Comparison of ENCODE assay signal across 10 cellular contexts in the genomic region with DNA sequence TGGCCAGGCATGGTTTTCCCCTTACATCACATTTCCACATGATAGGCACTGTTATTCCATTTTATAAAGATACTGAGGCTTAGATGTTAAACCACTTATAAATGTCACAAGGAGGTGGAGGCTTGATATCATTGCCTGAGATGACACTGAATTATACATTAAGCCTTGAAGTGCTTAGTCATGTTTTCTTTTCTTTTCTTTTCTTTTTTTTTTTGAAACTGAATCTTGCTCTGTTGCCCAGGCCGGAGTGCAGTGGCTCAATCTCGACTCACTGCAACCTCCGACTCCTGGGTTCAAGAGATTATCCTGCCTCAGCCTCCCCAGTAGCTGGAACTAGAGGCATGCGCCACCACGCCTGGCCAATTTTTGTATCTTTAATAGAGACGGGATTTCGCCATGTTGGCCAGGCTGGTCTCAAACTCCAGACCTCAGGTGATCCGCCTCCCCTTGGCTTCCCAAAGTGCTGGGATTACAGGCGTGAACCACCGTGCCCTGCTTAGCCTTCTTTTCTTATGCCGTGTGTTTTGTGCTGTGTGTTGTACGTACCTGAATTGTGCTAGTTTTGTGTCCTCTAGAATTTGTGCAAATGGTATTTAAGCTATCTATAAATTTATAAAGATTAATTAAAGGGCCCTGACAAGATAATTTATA. TPM values are rescaled to one million over a fixed set of nuclear protein-coding genes. Genes with fewer than 3 reads are reported as not detected.
A peak's percentile ranks its signal among the peaks of the same experiment; 100 is the strongest.
DNase-seq lines count a peak whose midpoint lies in the region; ATAC-seq, FAIRE-seq and TF ChIP-seq lines count a peak whose summit lies in the region.
"Had no signal": no experiment of that assay in that cellular context is flagged by ENCODE, and none has a peak within 500 bp of the region (broad histone marks: within the 10 kb centered on the region; RNA-seq: fewer than 3 reads in every experiment).

No MANE protein-coding gene starts in this region.

- peak overlapping the region; percentile 95 for H3K9ac ChIP-seq in adipocyte (ENCODE audit: low read length)

- H3K4me1 ChIP-seq in adipocyte (ENCODE audit: control insufficient read depth, insufficient read depth, low read length): peaks cover 19% of the 10 kb centered on the region
- peaks cover 9 to 25% of the 10 kb centered on the region in 2 donors for H3K4me1 ChIP-seq in left lung
- peaks cover 0 to 20% (median 12%) of the 10 kb centered on the region in 4 donors for H3K4me1 ChIP-seq in tibial artery

- H3K27me3 Mint-ChIP-seq in activated naive CD4-positive, alpha-beta T cell treated with anti-CD3 and anti-CD28 coated beads for 36 hours (ENCODE audit: low read depth): no peaks in the 10 kb centered on the region

- H3K4me1 Mint-ChIP-seq in activated naive CD4-positive, alpha-beta T cell treated with anti-CD3 and anti-CD28 coated beads for 36 hours (ENCODE audit: low read depth): peaks cover 44% of the 10 kb centered on the region

- intact Hi-C loops in activated naive CD4-positive, alpha-beta T cell treated with anti-CD3 and anti-CD28 coated beads for 36 hours (cut with micrococcal nuclease): loop anchor here (5.0 kb wide), 1 partner anchor 420 kb away; a partner anchor contains a TSS
- intact Hi-C loops in left lung (cut with DNase I) (no loop called here), tibial artery (cut with DNase I; ENCODE audit: low total_unique reads) (no loop called here)

- TF ChIP-seq CTCF in left lung (IDR thresholded peaks at IDR 0.05) (no peak), tibial artery (IDR thresholded peaks at IDR 0.05) (no peak)

- H3K27me3 ChIP-seq in adipocyte (replicated peaks; ENCODE audit: control insufficient read depth, insufficient read depth, low read length) (no peaks in the 10 kb centered on the region), left lung (no peaks in the 10 kb centered on the region), tibial artery (no peaks in the 10 kb centered on the region)
- H3K27me3 ChIP-seq: testis had no signal

- H3K9me3 Mint-ChIP-seq in activated naive CD4-positive, alpha-beta T cell treated with anti-CD3 and anti-CD28 coated beads for 36 hours: no peaks in the 10 kb centered on the region

- H3K27ac ChIP-seq in left lung (peak overlapping the region in 1 of 2 donors; percentile 94), tibial artery (peak overlapping the region in 1 of 2 donors; percentile 89)

- peak overlapping the region; percentile 87 for H3K4me3 ChIP-seq in adipocyte (ENCODE audit: low read length)
- peak overlapping the region; percentile 84 to 97 for H3K4me3 ChIP-seq in left lung
- peak overlapping the region; percentile 90 for H3K4me3 ChIP-seq in tibial artery

- no peak for TF ChIP-seq POLR2A in GM12891 (IDR thresholded peaks at IDR 0.05; ENCODE audit: low read depth, low read length)

- no peaks in the 10 kb centered on the region for H3K9me3 ChIP-seq in adipocyte (ENCODE audit: control insufficient read depth, low read length)
- no peaks in the 10 kb centered on the region for H3K9me3 ChIP-seq in left lung
- no peaks in the 10 kb centered on the region for H3K9me3 ChIP-seq in tibial artery
- H3K9me3 ChIP-seq: testis had no signal

- no peak for ATAC-seq in left lung

- H3K36me3 Mint-ChIP-seq in activated naive CD4-positive, alpha-beta T cell treated with anti-CD3 and anti-CD28 coated beads for 36 hours (ENCODE audit: low read depth): peaks cover 32% of the 10 kb centered on the region

- H3K36me3 ChIP-seq in adipocyte (ENCODE audit: control insufficient read depth, insufficient read depth, low read length, severe bottlenecking): peaks cover 13% of the 10 kb centered on the region
- peaks cover 0 to 18% of the 10 kb centered on the region in 2 donors for H3K36me3 ChIP-seq in left lung
- H3K36me3 ChIP-seq in tibial artery: peaks cover 0 to 12% (median 6%) of the 10 kb centered on the region in 3 donors

- DNase-seq in activated naive CD4-positive, alpha-beta T cell treated with anti-CD3 and anti-CD28 coated beads for 36 hours: no peak
- no peak for DNase-seq in activated naive CD4-positive, alpha-beta T cell treated with Interleukin-2 at 50 U/mL for 16 hours
- no peak for DNase-seq in adipocyte (ENCODE audit: low read depth)
- DNase-seq in left lung: no peak
- DNase-seq in tibial artery: no peak
- DNase-seq in effector CD8-positive, alpha-beta T cell (lab: John Stamatoyannopoulos, UW): no peak
- DNase-seq in DMS79 (lab: John Stamatoyannopoulos, UW): no peak
- DNase-seq in GM12891 (ENCODE audit: insufficient read length, low spot score): no peak
- DNase-seq: DMS53, testis had no signal

- no peak for FAIRE-seq in GM12891 (lab: Jason Lieb, UNC)

- peak overlapping the region; percentile 99 for H3K4me3 Mint-ChIP-seq in activated naive CD4-positive, alpha-beta T cell treated with anti-CD3 and anti-CD28 coated beads for 36 hours

- peak overlapping the region; percentile 100 for H3K27ac Mint-ChIP-seq in activated naive CD4-positive, alpha-beta T cell treated with anti-CD3 and anti-CD28 coated beads for 36 hours

- CTCF ChIA-PET in activated naive CD4-positive, alpha-beta T cell treated with anti-CD3 and anti-CD28 coated beads for 36 hours (lab: Charles Lee): no interaction called here

TF ChIP-seq in GM12891, 5 proteins besides CTCF, POLR2A, EP300 and RAD21:
- TF ChIP-seq SPI1 (IDR thresholded peaks at IDR 0.05; ENCODE audit: low read depth, low read length) (no peak), POU2F2 (IDR thresholded peaks at IDR 0.05; ENCODE audit: low read depth, low read length) (no peak)

RNA-seq across cellular contexts. Expression of a gene that starts 1.2 kb away (rescaled TPM):
- total RNA-seq in activated naive CD4-positive, alpha-beta T cell treated with anti-CD3 and anti-CD28 coated beads for 36 hours: 10 to 100 TPM; 86.7 to 88.0 TPM
- 10 to 100 TPM; 29.6 to 53.5 TPM for total RNA-seq in left lung
- polyA plus RNA-seq in GM12891 (2012; ENCODE audit: low read depth, missing spikeins): 34.2 TPM

RNA-seq across cellular contexts. Expression of a gene that starts 10.5 kb away (rescaled TPM):
- 10 to 100 TPM; 39.7 to 43.3 TPM for total RNA-seq in activated naive CD4-positive, alpha-beta T cell treated with anti-CD3 and anti-CD28 coated beads for 36 hours
- total RNA-seq in left lung: 10 to 100 TPM; 36.3 to 81.7 TPM
- 37.8 TPM for polyA plus RNA-seq in GM12891 (2012; ENCODE audit: low read depth, missing spikeins)

RNA-seq across cellular contexts. Expression of a gene that starts 47.6 kb away (rescaled TPM):
- 10 to 100 TPM; 30.5 to 30.8 TPM for total RNA-seq in activated naive CD4-positive, alpha-beta T cell treated with anti-CD3 and anti-CD28 coated beads for 36 hours
- total RNA-seq in left lung: 10 to 100 TPM; 31.4 to 36.5 TPM
- 61.8 TPM for polyA plus RNA-seq in GM12891 (2012; ENCODE audit: low read depth, missing spikeins)

RNA-seq across cellular contexts. Expression of a gene that starts 49.4 kb away (rescaled TPM):
- total RNA-seq in activated naive CD4-positive, alpha-beta T cell treated with anti-CD3 and anti-CD28 coated beads for 36 hours: 10 to 100 TPM; 46.8 to 49.3 TPM
- total RNA-seq in left lung: 10 to 100 TPM; 50.8 to 51.5 TPM
- 34.0 TPM for polyA plus RNA-seq in GM12891 (2012; ENCODE audit: low read depth, missing spikeins)

RNA-seq across cellular contexts. Expression of a gene that starts 55.2 kb away (rescaled TPM):
- not detected for total RNA-seq in activated naive CD4-positive, alpha-beta T cell treated with anti-CD3 and anti-CD28 coated beads for 36 hours
- 10 to 100 TPM; 24.5 to 28.3 TPM for total RNA-seq in left lung
- 0.15 TPM for polyA plus RNA-seq in GM12891 (2012; ENCODE audit: low read depth, missing spikeins)
